Comparison of ENCODE assay signal across 8 cellular contexts in genomic region chr6:109454483-109455160, GRCh38. TPM values are rescaled to one million over a fixed set of nuclear protein-coding genes. Genes with fewer than 3 reads are reported as not detected.
DNase-seq lines count a peak whose midpoint lies in the region; ATAC-seq and TF ChIP-seq lines count a peak whose summit lies in the region.

No MANE protein-coding gene starts in this region.

- no peaks in the 10 kb centered on the region; the same call in 1 of the 2 replicates for H3K27me3 Mint-ChIP-seq in WTC11 (ENCODE audit: low read depth)

- no peaks in the 10 kb centered on the region for H3K9me3 ChIP-seq in lung (ENCODE audit: control insufficient read depth in 2 of 2, insufficient read depth in 1 of 2, low read length in 1 of 2)

- TF ChIP-seq CTCF in WTC11 (IDR thresholded peaks at IDR 0.05) (no peak), lung (IDR thresholded peaks at IDR 0.05; ENCODE audit: control extremely low read depth, extremely low read depth) (no peak)

- peaks cover 0 to 6% of the 10 kb centered on the region in 2 donors for H3K36me3 ChIP-seq in lung (ENCODE audit: control insufficient read depth in 2 of 2, insufficient read depth in 2 of 2, low read length in 2 of 2)

- no peak overlapping the region for H3K27ac Mint-ChIP-seq in WTC11

- H3K4me3 Mint-ChIP-seq in WTC11: peak overlapping the region; percentile 92

- CTCF ChIA-PET in WTC11 (lab: Charles Lee): interaction anchor here (0.9 to 1.8 kb wide), 3 partner anchors 13 to 267 kb away, joined by 3 to 4 read pairs (median 3); no protein-coding TSS in a partner anchor

- H3K9me3 Mint-ChIP-seq in WTC11: no peaks in the 10 kb centered on the region

- H3K4me3 ChIP-seq in Jurkat, Clone E6-1 (ENCODE audit: low read length): peak overlapping the region; percentile 90
- H3K4me3 ChIP-seq in lung: peak overlapping the region; percentile 70

- H3K27ac ChIP-seq in lung (ENCODE audit: low read depth in 1 of 2, low read length in 1 of 2): peak overlapping the region in 1 of 2 donors; percentile 78

- ATAC-seq in GM21367 (IDR thresholded peaks at IDR 0.05; ENCODE audit: unreplicated experiment) (peak; percentile 33), WTC11 (no peak), lung (ENCODE audit: insufficient read depth, low FRiP score) (no peak)

- no peaks in the 10 kb centered on the region for H3K27me3 ChIP-seq in lung (ENCODE audit: control insufficient read depth, insufficient read depth)

- DNase-seq in CD1c-positive myeloid dendritic cell (ENCODE audit: extremely low spot score) (peak; percentile 90), WTC11 (ENCODE audit: low spot score) (no peak), lung (ENCODE audit: low spot score) (peak; percentile 57), NCI-H526 treated with DMSO at 0.1 percent for 48 hours (lab: John Stamatoyannopoulos, UW) (no peak)
- peak; percentile 84 for DNase-seq in Jurkat, Clone E6-1 (ENCODE audit: low read depth, low spot score)
- DNase-seq in central memory CD4-positive, alpha-beta T cell: peak; percentile 88
- peak; percentile 42 to 51 for DNase-seq in stimulated activated CD8-positive, alpha-beta memory T cell treated with anti-CD3 and anti-CD28 coated beads, Interleukin-2, amount 100 ng/mL, for 48 hours (ENCODE audit: low read depth in 2 of 2)

- 8 to 15% methylated on average over 28 to 30 of the region's 30 CpGs for WGBS in lung, 2 donors

- POLR2A ChIA-PET in WTC11 (lab: Charles Lee): interaction anchor here (0.9 to 3.3 kb wide), 3 partner anchors 13 to 71 kb away, joined by 3 to 13 read pairs (median 4); partner anchors contain the start of genes PPIL6 and SMPD2

- H3K4me1 Mint-ChIP-seq in WTC11: peaks cover 46% of the 10 kb centered on the region

- H3K4me1 ChIP-seq in lung (ENCODE audit: control insufficient read depth in 2 of 2, insufficient read depth in 2 of 2, low read length in 2 of 2): peaks cover 6 to 10% of the 10 kb centered on the region in 2 donors

- H3K36me3 Mint-ChIP-seq in WTC11: peaks cover 10% of the 10 kb centered on the region; the same call in 1 of the 2 replicates

TF ChIP-seq in WTC11, 78 proteins besides CTCF, POLR2A, EP300 and RAD21:
- TF ChIP-seq ETV6 (CRISPR knock-in tag; IDR thresholded peaks at IDR 0.05): no peak
- no peak for TF ChIP-seq PREB (CRISPR knock-in tag; IDR thresholded peaks at IDR 0.05; ENCODE audit: borderline replicate concordance)
- no peak for TF ChIP-seq TEAD4 (CRISPR knock-in tag; IDR thresholded peaks at IDR 0.05)
- TF ChIP-seq SP1 (CRISPR knock-in tag; conservative IDR thresholded peaks at IDR 0.05): peak; percentile 46; the same call in 1 of the 2 replicates
- TF ChIP-seq OVOL2 (CRISPR knock-in tag; IDR thresholded peaks at IDR 0.05; ENCODE audit: borderline replicate concordance): no peak
TF ChIP-seq in WTC11: peak in this region for 1.

RNA-seq across cellular contexts. Expression of gene MICAL1, which starts 0.9 kb away (rescaled TPM):
- polyA plus RNA-seq in Jurkat, Clone E6-1 (2012; ENCODE audit: insufficient read depth, insufficient read length): 103 TPM
- 51.6 to 57.4 TPM (median 52.2 TPM) in 3 replicates for total RNA-seq in WTC11 (2021)
- total RNA-seq in lung: 10 to 100 TPM; 29.9 to 67.7 TPM
- polyA plus RNA-seq in lung: 10 to 100 TPM; 54.8 to 60.1 TPM

RNA-seq across cellular contexts. Expression of gene SMPD2, which starts 14.1 kb away (rescaled TPM):
- 21.8 TPM for polyA plus RNA-seq in Jurkat, Clone E6-1 (2012; ENCODE audit: insufficient read depth, insufficient read length)
- total RNA-seq in WTC11 (2021) (11.2 to 13.1 TPM (median 12.2 TPM) in 3 replicates), lung (10 to 100 TPM; 18.2 to 22.8 TPM)
- polyA plus RNA-seq in lung: 10 to 100 TPM; 17.4 to 21.5 TPM

RNA-seq across cellular contexts. Expression of gene PPIL6, which starts 14.2 kb away (rescaled TPM):
- polyA plus RNA-seq in Jurkat, Clone E6-1 (2012; ENCODE audit: insufficient read depth, insufficient read length): 2.8 TPM
- total RNA-seq in WTC11 (2021): 0.61 to 0.76 TPM (median 0.69 TPM) in 3 replicates
- 10 to 100 TPM; 18.0 to 18.1 TPM for total RNA-seq in lung
- polyA plus RNA-seq in lung: 1 to 10 TPM; 6.3 to 8.5 TPM

RNA-seq across cellular contexts. Expression of gene ZBTB24, which starts 28.4 kb away (rescaled TPM):
- polyA plus RNA-seq in Jurkat, Clone E6-1 (2012; ENCODE audit: insufficient read depth, insufficient read length): 9.1 TPM
- total RNA-seq in WTC11 (2021) (13.7 to 14.7 TPM (median 14.6 TPM) in 3 replicates), lung (10 to 100 TPM in 1 of 2 donors, 1 to 10 TPM in 1; 7.5 to 13.9 TPM)
- 1 to 10 TPM; 2.9 to 4.4 TPM for polyA plus RNA-seq in lung

Comparison
In these comparisons a context has a peak if more than half of its experiments do, and no peak if none do; other contexts are left out.
1. DNase-seq: peak in CD1c-positive myeloid dendritic cell (single experiment), Jurkat, Clone E6-1 (single experiment), central memory CD4-positive, alpha-beta T cell (single experiment), lung (single experiment) and stimulated activated CD8-positive, alpha-beta memory T cell treated with anti-CD3 and anti-CD28 coated beads, Interleukin-2, amount 100 ng/mL, for 48 hours (2 of 2); none in WTC11 (single experiment) and NCI-H526 treated with DMSO at 0.1 percent for 48 hours (single experiment).
2. RNA of gene PPIL6, which starts 14.2 kb away (total RNA-seq): 18.0 to 18.1 TPM in lung; 0.61 to 0.76 TPM in WTC11; every median in the first group is over 10 times any median in the second.